8 cellular contexts compared by ENCODE assay signal in the genomic region with DNA sequence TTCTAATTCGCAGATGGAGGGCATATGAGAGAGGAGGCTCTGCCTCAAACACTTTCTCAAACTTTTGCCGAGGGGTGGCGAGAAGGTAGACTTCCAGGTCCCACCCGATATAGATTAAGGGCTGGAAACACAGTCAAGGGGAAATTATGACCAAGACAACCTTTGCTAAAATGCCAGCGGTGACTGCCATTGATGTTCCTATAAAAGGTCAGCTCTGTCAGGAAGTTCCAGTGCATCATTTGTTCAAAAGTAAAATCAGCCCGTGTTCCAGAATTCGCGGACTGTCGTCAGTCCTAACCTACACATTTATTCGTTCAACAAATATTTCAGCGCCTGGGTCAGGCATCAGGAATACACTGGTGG. TPM values are rescaled to one million over a fixed set of nuclear protein-coding genes. Genes with fewer than 3 reads are reported as not detected.
A peak's percentile ranks its signal among the peaks of the same experiment; 100 is the strongest.
DNase-seq lines count a peak whose midpoint lies in the region; ATAC-seq and FAIRE-seq lines count a peak whose summit lies in the region.

No MANE protein-coding gene starts in this region.

- FAIRE-seq in frontal cortex (lab: Jason Lieb, UNC) = no peak

- peaks cover 10% of the 10 kb centered on the region for H3K27me3 Mint-ChIP-seq in activated naive CD4-positive, alpha-beta T cell treated with anti-CD3 and anti-CD28 coated beads, Interleukin-2, amount 10 ng/mL, durations not matched to agents 7 days and 5 days

- peak overlapping the region; percentile 95 for H3K4me2 ChIP-seq in skeletal muscle satellite cell (ENCODE audit: low read length)

- no peak for ATAC-seq in GM19467 (IDR thresholded peaks at IDR 0.05; ENCODE audit: unreplicated experiment)
- ATAC-seq in GM19455 (IDR thresholded peaks at IDR 0.05; ENCODE audit: unreplicated experiment) = no peak

- DNase-seq in activated naive CD4-positive, alpha-beta T cell treated with anti-CD3 and anti-CD28 coated beads, Interleukin-2, amount 10 ng/mL, durations not matched to agents 7 days and 5 days = no peak
- no peak for DNase-seq in activated naive CD4-positive, alpha-beta T cell treated with Interleukin-2 at 50 U/mL for 16 hours
- peak; percentile 8 for DNase-seq in activated CD4-positive, alpha-beta T cell treated with anti-CD3 and anti-CD28 coated beads, Interleukin-2, amount 50 U/mL, for 4 hours
- DNase-seq in frontal cortex (ENCODE audit: low spot score in 2 of 2) = peak; percentile 28 to 30
- no peak for DNase-seq in GF-D8 (lab: John Stamatoyannopoulos, UW)

- peak overlapping the region; percentile 96 for H3K9ac ChIP-seq in skeletal muscle satellite cell (ENCODE audit: low read depth, low read length)

- H3K4me1 Mint-ChIP-seq in activated naive CD4-positive, alpha-beta T cell treated with anti-CD3 and anti-CD28 coated beads, Interleukin-2, amount 10 ng/mL, durations not matched to agents 7 days and 5 days = peaks cover 49% of the 10 kb centered on the region

- H3K36me3 Mint-ChIP-seq in activated naive CD4-positive, alpha-beta T cell treated with anti-CD3 and anti-CD28 coated beads, Interleukin-2, amount 10 ng/mL, durations not matched to agents 7 days and 5 days = peaks cover 29% of the 10 kb centered on the region

- H3K27ac Mint-ChIP-seq in activated naive CD4-positive, alpha-beta T cell treated with anti-CD3 and anti-CD28 coated beads, Interleukin-2, amount 10 ng/mL, durations not matched to agents 7 days and 5 days = peak overlapping the region; percentile 95

- no peaks in the 10 kb centered on the region for H3K9me3 Mint-ChIP-seq in activated naive CD4-positive, alpha-beta T cell treated with anti-CD3 and anti-CD28 coated beads, Interleukin-2, amount 10 ng/mL, durations not matched to agents 7 days and 5 days

- H3K36me3 ChIP-seq in skeletal muscle satellite cell (ENCODE audit: insufficient read depth, low read length) = no peaks in the 10 kb centered on the region

- peaks cover 11% of the 10 kb centered on the region for H3K4me1 ChIP-seq in skeletal muscle satellite cell (ENCODE audit: control insufficient read depth, insufficient read depth, low read length)

- no peaks in the 10 kb centered on the region for H3K27me3 ChIP-seq in skeletal muscle satellite cell (ENCODE audit: control insufficient read depth, insufficient read depth, low read length)

- H3K4me3 ChIP-seq in skeletal muscle satellite cell (ENCODE audit: low read length) = peak overlapping the region; percentile 95

- CTCF ChIA-PET in activated naive CD4-positive, alpha-beta T cell treated with anti-CD3 and anti-CD28 coated beads, Interleukin-2, amount 10 ng/mL, durations not matched to agents 7 days and 5 days (lab: Charles Lee) = no interaction called here

- peak overlapping the region; percentile 87 for H3K4me3 Mint-ChIP-seq in activated naive CD4-positive, alpha-beta T cell treated with anti-CD3 and anti-CD28 coated beads, Interleukin-2, amount 10 ng/mL, durations not matched to agents 7 days and 5 days

- no peaks in the 10 kb centered on the region for H3K9me3 ChIP-seq in skeletal muscle satellite cell (replicated peaks; ENCODE audit: low read length)

RNA-seq across cellular contexts. Expression of a gene that starts 0.8 kb away (rescaled TPM):
- 186 TPM for total RNA-seq in frontal cortex
- 80.8 and 94.8 TPM in 2 replicates for total RNA-seq in skeletal muscle satellite cell (2012; rRNA removed)

Comparison
In these comparisons a context has a peak if more than half of its experiments do, and no peak if none do; other contexts are left out.
1. DNase-seq: peak in activated CD4-positive, alpha-beta T cell treated with anti-CD3 and anti-CD28 coated beads, Interleukin-2, amount 50 U/mL, for 4 hours (2 of 2) and frontal cortex (2 of 2); none in activated naive CD4-positive, alpha-beta T cell treated with anti-CD3 and anti-CD28 coated beads, Interleukin-2, amount 10 ng/mL, durations not matched to agents 7 days and 5 days (single experiment), activated naive CD4-positive, alpha-beta T cell treated with Interleukin-2 at 50 U/mL for 16 hours (single experiment) and GF-D8 (single experiment).